14 cellular contexts compared by ENCODE assay signal in the genomic region with DNA sequence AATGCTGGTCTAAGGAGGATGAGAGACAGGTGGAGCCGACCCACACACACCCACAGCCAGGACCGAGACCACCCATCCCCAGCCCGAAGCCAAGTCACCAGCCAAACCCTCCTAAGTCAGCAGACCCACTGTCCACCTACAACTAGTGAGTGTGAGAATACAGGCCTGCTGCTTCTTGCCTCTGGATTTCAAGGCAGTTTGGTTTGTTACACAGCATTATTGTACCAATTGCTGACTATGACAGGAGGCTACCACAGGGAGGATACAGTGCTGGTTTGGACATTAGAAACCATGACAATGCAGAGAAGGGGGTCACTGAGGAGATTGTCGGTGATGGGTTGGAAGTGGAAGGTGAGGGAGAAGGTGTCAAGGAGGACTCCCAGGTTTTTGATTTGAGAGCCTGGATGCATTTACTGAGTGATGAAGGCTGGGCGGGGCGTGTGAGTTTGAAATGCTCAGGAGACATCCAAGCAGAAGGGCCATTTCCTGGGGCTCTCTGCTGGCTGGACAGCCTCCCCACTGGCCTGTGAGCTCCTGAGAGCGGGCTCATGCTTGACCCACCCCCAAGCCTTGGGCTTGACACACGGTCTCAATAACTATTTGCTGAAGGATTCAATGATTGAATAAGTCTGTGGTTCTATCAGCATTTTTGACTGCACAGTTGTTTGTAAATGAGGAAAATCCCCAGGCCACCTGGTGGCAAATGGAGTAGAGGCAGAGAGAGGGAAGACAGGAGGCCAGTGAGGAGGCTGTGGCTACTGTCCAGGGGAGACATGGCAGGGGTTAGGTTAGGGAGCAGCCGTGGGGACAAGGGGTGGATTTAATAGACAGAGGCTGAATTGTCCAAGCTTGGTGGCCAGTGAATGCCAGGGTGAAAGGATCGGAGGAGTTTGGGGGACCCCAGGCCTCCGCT. TPM values are rescaled to one million over a fixed set of nuclear protein-coding genes. Genes with fewer than 3 reads are reported as not detected.
DNase-seq lines count a peak whose midpoint lies in the region; ATAC-seq and FAIRE-seq lines count a peak whose summit lies in the region.
"Had no signal": no experiment of that assay in that cellular context is flagged by ENCODE, and none has a peak within 500 bp of the region (broad histone marks: within the 10 kb centered on the region; RNA-seq: fewer than 3 reads in every experiment).

No MANE protein-coding gene starts in this region.

- POLR2A ChIA-PET in CD4-positive, alpha-beta memory T cell (lab: Charles Lee; ENCODE audit: partially characterized antibody) = interaction anchor here (0.7 to 12.4 kb wide), 14 partner anchors 12 to 100 kb away, joined by 3 to 646 read pairs (median 5); partner anchors contain the start of genes IL2RB and RAC2
- POLR2A ChIA-PET in naive thymus-derived CD4-positive, alpha-beta T cell (lab: Charles Lee) = interaction anchor here (0.7 to 22.1 kb wide), 9 partner anchors 10 to 88 kb away, joined by 3 to 335 read pairs (median 5); partner anchors contain the start of gene RAC2

- peak overlapping the region; percentile 58 for H3K27ac ChIP-seq in CD4-positive, alpha-beta memory T cell (ENCODE audit: low read depth, low read length)
- H3K27ac ChIP-seq in naive thymus-derived CD4-positive, alpha-beta T cell (ENCODE audit: low read depth, low read length) = peak overlapping the region; percentile 77

- peaks cover 29% of the 10 kb centered on the region for H3K36me3 ChIP-seq in CD4-positive, alpha-beta memory T cell (ENCODE audit: insufficient read depth, low read length)
- H3K36me3 ChIP-seq in naive thymus-derived CD4-positive, alpha-beta T cell (ENCODE audit: control insufficient read depth in 2 of 3, insufficient read depth in 3 of 3, low read length in 3 of 3) = peaks cover 5 to 29% (median 14%) of the 10 kb centered on the region in 3 experiments

- H3K27ac Mint-ChIP-seq in CD4-positive, alpha-beta memory T cell = peak overlapping the region; percentile 87 to 98 (median 95)
- H3K27ac Mint-ChIP-seq in activated T-helper 17 cell treated with anti-CD3 and anti-CD28 coated beads, Interleukin-2, amount 50 U/mL, for 72 hours = peak overlapping the region; percentile 91
- H3K27ac Mint-ChIP-seq in naive thymus-derived CD4-positive, alpha-beta T cell = peak overlapping the region; percentile 79 to 99 (median 95)

- peaks cover 81 to 100% (median 85%) of the 10 kb centered on the region in 4 donors for H3K4me1 Mint-ChIP-seq in CD4-positive, alpha-beta memory T cell
- peaks cover 76% of the 10 kb centered on the region for H3K4me1 Mint-ChIP-seq in activated T-helper 17 cell treated with anti-CD3 and anti-CD28 coated beads, Interleukin-2, amount 50 U/mL, for 72 hours
- peaks cover 65 to 100% (median 96%) of the 10 kb centered on the region in 7 donors for H3K4me1 Mint-ChIP-seq in naive thymus-derived CD4-positive, alpha-beta T cell

- peak; percentile 50 for FAIRE-seq in GM18507 (lab: Jason Lieb, UNC)

- no peak for ATAC-seq in activated T-helper 17 cell treated with anti-CD3 and anti-CD28 coated beads, Interleukin-2, amount 50 U/mL, for 72 hours (replicated peaks)
- ATAC-seq in naive thymus-derived CD4-positive, alpha-beta T cell = no peak
- no peak for ATAC-seq in HG03520 (IDR thresholded peaks at IDR 0.05; ENCODE audit: unreplicated experiment)

- intact Hi-C loops in CD4-positive, alpha-beta memory T cell (cut with micrococcal nuclease) = loop anchor here (1.0 kb wide), 1 partner anchor 17 kb away; no protein-coding TSS in a partner anchor
- intact Hi-C loops in naive thymus-derived CD4-positive, alpha-beta T cell (cut with micrococcal nuclease) = loop anchor here in 1 of 2 donors (10.0 kb wide), 1 partner anchor 453 kb away; the partner anchor contains the start of gene LGALS1

- no peaks in the 10 kb centered on the region for H3K27me3 Mint-ChIP-seq in CD4-positive, alpha-beta memory T cell
- no peaks in the 10 kb centered on the region for H3K27me3 Mint-ChIP-seq in activated T-helper 17 cell treated with anti-CD3 and anti-CD28 coated beads, Interleukin-2, amount 50 U/mL, for 72 hours
- H3K27me3 Mint-ChIP-seq in naive thymus-derived CD4-positive, alpha-beta T cell = no peaks in the 10 kb centered on the region

- no peaks in the 10 kb centered on the region for H3K9me3 ChIP-seq in CD4-positive, alpha-beta memory T cell (ENCODE audit: control insufficient read depth in 1 of 2, low read length in 2 of 2)
- no peaks in the 10 kb centered on the region for H3K9me3 ChIP-seq in naive thymus-derived CD4-positive, alpha-beta T cell (ENCODE audit: control insufficient read depth in 2 of 3, low read length in 3 of 3)
- H3K9me3 ChIP-seq: Caco-2 had no signal

- H3K27me3 ChIP-seq in CD4-positive, alpha-beta memory T cell (ENCODE audit: insufficient read depth, low read length) = no peaks in the 10 kb centered on the region
- H3K27me3 ChIP-seq in naive thymus-derived CD4-positive, alpha-beta T cell (ENCODE audit: control insufficient read depth in 2 of 2, insufficient read depth in 2 of 2, low read length in 2 of 2) = no peaks in the 10 kb centered on the region

- CTCF ChIA-PET in CD4-positive, alpha-beta memory T cell (lab: Charles Lee; ENCODE audit: partially characterized antibody) = interaction anchor here (0.7 to 5.8 kb wide), 8 partner anchors 17 to 345 kb away, joined by 3 to 42 read pairs (median 7); partner anchors contain the start of gene RAC2
- CTCF ChIA-PET in naive thymus-derived CD4-positive, alpha-beta T cell (lab: Charles Lee) = interaction anchor here (0.7 to 6.6 kb wide), 6 partner anchors 17 to 60 kb away, joined by 3 to 49 read pairs (median 8); no protein-coding TSS in a partner anchor

- peaks cover 38 to 39% of the 10 kb centered on the region in 2 donors for H3K36me3 Mint-ChIP-seq in CD4-positive, alpha-beta memory T cell
- H3K36me3 Mint-ChIP-seq in activated T-helper 17 cell treated with anti-CD3 and anti-CD28 coated beads, Interleukin-2, amount 50 U/mL, for 72 hours (ENCODE audit: low read depth) = peaks cover 92% of the 10 kb centered on the region
- peaks cover 19 to 76% (median 39%) of the 10 kb centered on the region in 5 donors for H3K36me3 Mint-ChIP-seq in naive thymus-derived CD4-positive, alpha-beta T cell

- H3K9me3 Mint-ChIP-seq in CD4-positive, alpha-beta memory T cell = peaks cover 0 to 3% (median 0%) of the 10 kb centered on the region in 8 donors
- peaks cover 12% of the 10 kb centered on the region for H3K9me3 Mint-ChIP-seq in activated T-helper 17 cell treated with anti-CD3 and anti-CD28 coated beads, Interleukin-2, amount 50 U/mL, for 72 hours
- peaks cover 0 to 8% (median 2%) of the 10 kb centered on the region in 11 donors for H3K9me3 Mint-ChIP-seq in naive thymus-derived CD4-positive, alpha-beta T cell

- H3K4me3 Mint-ChIP-seq in CD4-positive, alpha-beta memory T cell = peak overlapping the region; percentile 36 to 87 (median 80)
- peak overlapping the region; percentile 92 for H3K4me3 Mint-ChIP-seq in activated T-helper 17 cell treated with anti-CD3 and anti-CD28 coated beads, Interleukin-2, amount 50 U/mL, for 72 hours
- H3K4me3 Mint-ChIP-seq in naive thymus-derived CD4-positive, alpha-beta T cell = peak overlapping the region; percentile 69 to 86 (median 79)

- H3K4me3 ChIP-seq in CD4-positive, alpha-beta memory T cell (ENCODE audit: low read length in 2 of 2) = peak overlapping the region in 1 of 2 donors; percentile 17
- peak overlapping the region; percentile 41 for H3K4me3 ChIP-seq in naive thymus-derived CD4-positive, alpha-beta T cell (ENCODE audit: low read length)

- no peak for DNase-seq in CD4-positive, alpha-beta memory T cell
- no peak for DNase-seq in GM18507 (ENCODE audit: extremely low spot score, insufficient read length, low read depth)
- DNase-seq in naive thymus-derived CD4-positive, alpha-beta T cell = no peak
- no peak for DNase-seq in NCI-H774 (lab: John Stamatoyannopoulos, UW)
- no peak for DNase-seq in Kasumi-1 (lab: John Stamatoyannopoulos, UW)
- no peak for DNase-seq in HK-2 (ENCODE audit: unreplicated experiment)
- DNase-seq: Caco-2, dermis blood vessel endothelial cell, foreskin fibroblast, NCI-H1048, SHP77 treated with DMSO at 0.1 percent for 48 hours had no signal

- peaks cover 100% of the 10 kb centered on the region for H3K4me1 ChIP-seq in CD4-positive, alpha-beta memory T cell (ENCODE audit: insufficient read depth, low read length)
- H3K4me1 ChIP-seq in naive thymus-derived CD4-positive, alpha-beta T cell (ENCODE audit: control insufficient read depth in 2 of 2, insufficient read depth in 2 of 2, low read length in 2 of 2) = peaks cover 76 to 90% of the 10 kb centered on the region in 2 donors
- H3K4me1 ChIP-seq: Caco-2 had no signal

RNA-seq across cellular contexts. Expression of gene SSTR3, which starts 9.4 kb away (rescaled TPM):
- 1 to 10 TPM; 8.2 to 9.3 TPM for total RNA-seq in CD4-positive, alpha-beta memory T cell
- 1 to 10 TPM in 1 of 2 donors, under 1 TPM in 1; 0.50 to 1.4 TPM for polyA plus RNA-seq in CD4-positive, alpha-beta memory T cell
- total RNA-seq in activated T-helper 17 cell treated with anti-CD3 and anti-CD28 coated beads, Interleukin-2, amount 50 U/mL, for 72 hours = 10 to 100 TPM in 1 of 2 donors, 1 to 10 TPM in 1; 2.6 to 16.2 TPM
- total RNA-seq in naive thymus-derived CD4-positive, alpha-beta T cell = 10 to 100 TPM in 2 of 5 experiments, 1 to 10 TPM in 3; 3.9 to 30.4 (median 6.4) TPM
- polyA plus RNA-seq in naive thymus-derived CD4-positive, alpha-beta T cell = 1 to 10 TPM; 5.8 to 9.5 TPM
- total RNA-seq: Caco-2, dermis blood vessel endothelial cell, subcutaneous adipose tissue had no signal

RNA-seq across cellular contexts. Expression of gene RAC2, which starts 22.4 kb away (rescaled TPM):
- 100 to 1,000 TPM; 304 to 318 TPM for total RNA-seq in CD4-positive, alpha-beta memory T cell
- 100 to 1,000 TPM; 724 to 917 TPM for polyA plus RNA-seq in CD4-positive, alpha-beta memory T cell
- 1,000 to 10,000 TPM in 1 of 2 donors, 100 to 1,000 TPM in 1; 674 to 1,069 TPM for total RNA-seq in activated T-helper 17 cell treated with anti-CD3 and anti-CD28 coated beads, Interleukin-2, amount 50 U/mL, for 72 hours
- 100 to 1,000 TPM; 263 to 886 (median 301) TPM for total RNA-seq in naive thymus-derived CD4-positive, alpha-beta T cell
- 100 to 1,000 TPM; 838 to 852 TPM for polyA plus RNA-seq in naive thymus-derived CD4-positive, alpha-beta T cell

RNA-seq across cellular contexts. Expression of gene C1QTNF6, which starts 33.6 kb away (rescaled TPM):
- total RNA-seq in CD4-positive, alpha-beta memory T cell = 10 to 100 TPM; 23.1 to 24.8 TPM
- polyA plus RNA-seq in CD4-positive, alpha-beta memory T cell = under 1 TPM; 0.49 to 0.89 TPM
- total RNA-seq in activated T-helper 17 cell treated with anti-CD3 and anti-CD28 coated beads, Interleukin-2, amount 50 U/mL, for 72 hours = 10 to 100 TPM in 1 of 2 donors, 1 to 10 TPM in 1; 5.0 to 16.3 TPM
- 10 to 100 TPM; 12.4 to 27.6 (median 20.2) TPM for total RNA-seq in naive thymus-derived CD4-positive, alpha-beta T cell
- 1 to 10 TPM; 1.1 to 2.4 TPM for polyA plus RNA-seq in naive thymus-derived CD4-positive, alpha-beta T cell
